ENCODE assay signal across 16 cellular contexts in the genomic region with DNA sequence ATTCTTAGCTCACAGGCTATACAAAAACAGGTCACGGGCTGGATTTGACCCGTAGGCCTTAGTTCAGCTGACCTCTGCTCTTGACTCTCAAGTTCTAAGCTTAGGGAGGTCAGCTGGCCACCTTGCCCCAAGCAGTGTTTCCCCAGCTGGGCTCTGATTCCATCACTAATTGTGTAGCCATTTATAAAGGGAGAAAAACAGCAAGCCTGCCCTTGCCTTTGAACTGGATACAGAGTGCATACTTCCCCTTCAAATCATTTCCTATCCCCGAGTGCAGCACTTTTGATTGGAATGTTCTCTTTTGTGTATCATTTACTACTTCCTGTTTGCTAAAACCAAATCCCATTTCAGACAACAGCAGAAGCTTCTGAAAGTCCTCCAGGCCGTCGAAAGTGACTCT.
DNase-seq lines count a peak whose midpoint lies in the region; ATAC-seq and TF ChIP-seq lines count a peak whose summit lies in the region.
"Had no signal": no experiment of that assay in that cellular context is flagged by ENCODE, and none has a peak within 500 bp of the region (broad histone marks: within the 10 kb centered on the region; RNA-seq: fewer than 3 reads in every experiment).

No MANE protein-coding gene starts in this region.

- in situ Hi-C loops in brain microvascular endothelial cell (cut with HindIII; ENCODE audit: low pct_ligation_motif_present, low sequenced_read_pairs): no loop called here

- no peak overlapping the region for H3K27ac ChIP-seq in brain microvascular endothelial cell
- H3K27ac ChIP-seq in right lobe of liver: no peak overlapping the region
- H3K27ac ChIP-seq in temporal lobe (ENCODE audit: low read depth, low read length): peak overlapping the region; percentile 54
- H3K27ac ChIP-seq: 22Rv1, HL-60 had no signal

- TF ChIP-seq POLR2A in right lobe of liver (IDR thresholded peaks at IDR 0.05): no peak

- peak; percentile 23 to 61 (median 34) for ATAC-seq in right lobe of liver
- ATAC-seq in mucosa of descending colon: no peak
- ATAC-seq: activated CD8-positive, alpha-beta T cell treated with anti-CD3 and anti-CD28 coated beads for 36 hours; natural killer cell had no signal

- WGBS in right lobe of liver (ENCODE audit: insufficient coverage, low coverage, low lambda C conversion rate, missing lambda C conversion rate): 66% methylated on average over 4 of the region's 5 CpGs

- H3K9me3 ChIP-seq in right lobe of liver: no peaks in the 10 kb centered on the region
- no peaks in the 10 kb centered on the region for H3K9me3 ChIP-seq in mucosa of descending colon

- no peaks in the 10 kb centered on the region for H3K4me1 ChIP-seq in right lobe of liver
- no peaks in the 10 kb centered on the region for H3K4me1 ChIP-seq in mucosa of descending colon (ENCODE audit: low read depth)

- H3K27me3 ChIP-seq in brain microvascular endothelial cell (replicated peaks): no peaks in the 10 kb centered on the region
- H3K27me3 ChIP-seq in right lobe of liver: no peaks in the 10 kb centered on the region

- peak; percentile 31 for DNase-seq in DMS53 (lab: John Stamatoyannopoulos, UW)
- DNase-seq in DMS53 treated with DMSO at 0.1 percent for 48 hours (lab: John Stamatoyannopoulos, UW; ENCODE audit: unreplicated experiment): no peak
- peak; percentile 19 for DNase-seq in brain microvascular endothelial cell
- DNase-seq in right lobe of liver: peak in 1 of 3 donors; percentile 3
- no peak for DNase-seq in mucosa of descending colon
- no peak for DNase-seq in NCI-H2081 treated with DMSO at 0.1 percent for 48 hours (lab: John Stamatoyannopoulos, UW)
- no peak for DNase-seq in stimulated activated CD8-positive, alpha-beta memory T cell treated with anti-CD3 and anti-CD28 coated beads, Interleukin-4, amount 100 ng/mL, for 48 hours
- DNase-seq: activated CD8-positive, alpha-beta T cell treated with anti-CD3 and anti-CD28 coated beads for 36 hours; COR-L47; natural killer cell; NCI-H2029; NCI-H774; stimulated activated naive CD4-positive, alpha-beta T cell had no signal

- intact Hi-C loops in right lobe of liver (cut with DNase I) (no loop called here), mucosa of descending colon (cut with DNase I, micrococcal nuclease) (no loop called here)

- no peak overlapping the region for H3K4me3 ChIP-seq in brain microvascular endothelial cell (ENCODE audit: low read depth, low read length)
- H3K4me3 ChIP-seq in right lobe of liver: no peak overlapping the region
- no peak overlapping the region for H3K4me3 ChIP-seq in mucosa of descending colon

- H3K36me3 ChIP-seq in brain microvascular endothelial cell (replicated peaks): peaks cover 2% of the 10 kb centered on the region
- H3K36me3 ChIP-seq in right lobe of liver: no peaks in the 10 kb centered on the region
- no peaks in the 10 kb centered on the region for H3K36me3 ChIP-seq in mucosa of descending colon (ENCODE audit: low read depth)

- no peak for TF ChIP-seq CTCF in brain microvascular endothelial cell (IDR thresholded peaks at IDR 0.05; ENCODE audit: low read depth, low read length, missing control alignments)
- no peak for TF ChIP-seq CTCF in right lobe of liver (IDR thresholded peaks at IDR 0.05)
- TF ChIP-seq CTCF in mucosa of descending colon (IDR thresholded peaks at IDR 0.05): no peak

Comparison
In these comparisons a context has a peak if more than half of its experiments do, and no peak if none do; other contexts are left out.
1. DNase-seq: peak in DMS53 (single experiment) and brain microvascular endothelial cell (single experiment); none in DMS53 treated with DMSO at 0.1 percent for 48 hours (single experiment), mucosa of descending colon (0 of 3), NCI-H2081 treated with DMSO at 0.1 percent for 48 hours (single experiment) and stimulated activated CD8-positive, alpha-beta memory T cell treated with anti-CD3 and anti-CD28 coated beads, Interleukin-4, amount 100 ng/mL, for 48 hours (single experiment).